In genomic region chr9:77854916-77855314, GRCh38 we compare ENCODE assay signal across 13 cellular contexts.
DNase-seq lines count a peak whose midpoint lies in the region; TF ChIP-seq lines count a peak whose summit lies in the region.
"Had no signal": no experiment of that assay in that cellular context is flagged by ENCODE, and none has a peak within 500 bp of the region (broad histone marks: within the 10 kb centered on the region; RNA-seq: fewer than 3 reads in every experiment).

No MANE protein-coding gene starts in this region.

- TF ChIP-seq POLR2A in transverse colon (IDR thresholded peaks at IDR 0.05): no peak
- TF ChIP-seq POLR2A in breast epithelium (IDR thresholded peaks at IDR 0.05): no peak

- H3K36me3 ChIP-seq in KOPT-K1 (ENCODE audit: insufficient read depth, low read length): peaks cover 16% of the 10 kb centered on the region; the same call in 1 of the 2 replicates
- H3K36me3 ChIP-seq in transverse colon: no peaks in the 10 kb centered on the region
- no peaks in the 10 kb centered on the region for H3K36me3 ChIP-seq in breast epithelium
- H3K36me3 ChIP-seq: HAP-1 had no signal

- 69 to 85% methylated on average over 1 of the region's 1 CpG for WGBS in transverse colon (ENCODE audit: low coverage in 1 of 2), 2 donors

- CTCF ChIA-PET in Calu3 (lab: Charles Lee): no interaction called here

- no TSS peak for BruUV-seq in Calu3 (replicated peaks; lab: Mats Ljungman, UMichigan)

- peak overlapping the region; percentile 80 for H3K27ac Mint-ChIP-seq in Calu3 (ENCODE audit: unreplicated experiment)
- H3K27ac Mint-ChIP-seq: B cell; CD4-positive, alpha-beta T cell; HFFc6 had no signal

- peak overlapping the region; percentile 52 for H3K27ac ChIP-seq in KOPT-K1 (ENCODE audit: low read depth, low read length, poor library complexity, severe bottlenecking)
- peak overlapping the region; percentile 69 for H3K27ac ChIP-seq in VCaP
- H3K27ac ChIP-seq in epithelial cell of prostate: peak overlapping the region; percentile 7
- peak overlapping the region in 1 of 4 donors; percentile 8 for H3K27ac ChIP-seq in transverse colon
- H3K27ac ChIP-seq in breast epithelium: no peak overlapping the region

- TF ChIP-seq EP300 in transverse colon (IDR thresholded peaks at IDR 0.05; ENCODE audit: low read depth): no peak

- H3K4me1 Mint-ChIP-seq in Calu3 (ENCODE audit: low read depth, unreplicated experiment): peaks cover 35% of the 10 kb centered on the region
- H3K4me1 Mint-ChIP-seq: B cell had no signal

- DNase-seq in Calu3 (no peak), epithelial cell of prostate (ENCODE audit: low read depth, low spot score) (no peak), transverse colon (no peak), breast epithelium (ENCODE audit: low spot score in 2 of 2) (no peak), NCI-H2107 (lab: John Stamatoyannopoulos, UW) (no peak)
- DNase-seq: C1 segment of cervical spinal cord; CD4-positive, alpha-beta T cell; DMS79; HFFc6 had no signal

- H3K4me3 ChIP-seq in transverse colon: no peak overlapping the region
- H3K4me3 ChIP-seq in breast epithelium: no peak overlapping the region
- H3K4me3 ChIP-seq: HAP-1 had no signal

- no peak overlapping the region for H3K4me3 Mint-ChIP-seq in Calu3 (ENCODE audit: low read depth, unreplicated experiment)
- H3K4me3 Mint-ChIP-seq: B cell; CD4-positive, alpha-beta T cell; HFFc6 had no signal

- no peaks in the 10 kb centered on the region for H3K27me3 Mint-ChIP-seq in Calu3 (ENCODE audit: unreplicated experiment)
- H3K27me3 Mint-ChIP-seq: CD4-positive, alpha-beta T cell had no signal

- intact Hi-C loops in Calu3 (cut with micrococcal nuclease; ENCODE audit: unreplicated experiment) (no loop called here), transverse colon (cut with DNase I; ENCODE audit: low total_unique reads) (no loop called here), breast epithelium (cut with DNase I; ENCODE audit: low total_unique reads) (no loop called here)

- TF ChIP-seq CTCF in Calu3 (IDR thresholded peaks at IDR 0.05; ENCODE audit: unreplicated experiment): no peak
- no peak for TF ChIP-seq CTCF in VCaP (conservative IDR thresholded peaks at IDR 0.05)
- no peak for TF ChIP-seq CTCF in transverse colon (IDR thresholded peaks at IDR 0.05)
- TF ChIP-seq CTCF in breast epithelium (IDR thresholded peaks at IDR 0.05): no peak

- H3K9me3 Mint-ChIP-seq in Calu3 (ENCODE audit: low read depth, unreplicated experiment): peaks cover 8% of the 10 kb centered on the region
- H3K9me3 Mint-ChIP-seq: HFFc6 had no signal

- in situ Hi-C loops in transverse colon (cut with MboI; ENCODE audit: low pct_ligation_motif_present in 1 of 4, low pct_unique_long_range_greater_than_20kb in 1 of 4, low sequenced_read_pairs in 3 of 4): no loop called here

- H3K4me1 ChIP-seq in transverse colon (peaks cover 2 to 39% (median 21%) of the 10 kb centered on the region in 4 donors), breast epithelium (no peaks in the 10 kb centered on the region)
- H3K4me1 ChIP-seq: HAP-1 had no signal

- no peaks in the 10 kb centered on the region for H3K36me3 Mint-ChIP-seq in Calu3 (ENCODE audit: insufficient read depth, unreplicated experiment)

- no peaks in the 10 kb centered on the region for H3K9me3 ChIP-seq in KOPT-K1 (ENCODE audit: insufficient read depth, low read length, poor library complexity, severe bottlenecking)
- H3K9me3 ChIP-seq in transverse colon: no peaks in the 10 kb centered on the region
- no peaks in the 10 kb centered on the region for H3K9me3 ChIP-seq in breast epithelium
- H3K9me3 ChIP-seq: HAP-1 had no signal

- H3K27me3 ChIP-seq in transverse colon (no peaks in the 10 kb centered on the region), breast epithelium (no peaks in the 10 kb centered on the region)

Comparison
In these comparisons a context has a peak if more than half of its experiments do, and no peak if none do; other contexts are left out.
1. H3K27ac ChIP-seq: peak in KOPT-K1 (single experiment), VCaP (single experiment) and epithelial cell of prostate (single experiment); none in breast epithelium (0 of 2).